In genomic region chr1:205942631-205943159, GRCh38 we compare ENCODE assay signal across 17 cellular contexts. TPM values are rescaled to one million over a fixed set of nuclear protein-coding genes. Genes with fewer than 3 reads are reported as not detected.
"Had no signal": no experiment of that assay in that cellular context is flagged by ENCODE, and none has a peak within 500 bp of the region (broad histone marks: within the 10 kb centered on the region; RNA-seq: fewer than 3 reads in every experiment).

No MANE protein-coding gene starts in this region.

- H3K4me1 Mint-ChIP-seq: activated CD8-positive, alpha-beta memory T cell treated with anti-CD3 and anti-CD28 coated beads, Interleukin-2, amount 10 ng/mL, durations not matched to agents 7 days and 5 days had no signal

- DNase-seq: activated CD4-positive, alpha-beta T cell treated with anti-CD3 and anti-CD28 coated beads for 1 hour; activated CD4-positive, alpha-beta T cell treated with anti-CD3 and anti-CD28 coated beads, Interleukin-2, amount 50 U/mL, for 48 hours; activated CD8-positive, alpha-beta memory T cell treated with anti-CD3 and anti-CD28 coated beads, Interleukin-2, amount 10 ng/mL, durations not matched to agents 7 days and 5 days; activated effector memory CD4-positive, alpha-beta T cell treated with anti-CD3 and anti-CD28 coated beads, Interleukin-2, amount 50 U/mL, for 16 hours; activated T-cell treated with anti-CD3 and anti-CD28 coated beads, Interleukin-2, amount 50 U/mL, for 24 hours; anterior cingulate cortex; endodermal cell; erythroblast; left colon; mesendoderm; tibial artery had no signal

- H3K9me3 ChIP-seq: tibial artery had no signal

- H3K9me3 Mint-ChIP-seq: activated T-cell treated with anti-CD3 and anti-CD28 coated beads, Interleukin-2, amount 50 U/mL, for 24 hours; endodermal cell; neural crest cell had no signal

- ATAC-seq: activated CD8-positive, alpha-beta memory T cell treated with anti-CD3 and anti-CD28 coated beads, Interleukin-2, amount 10 ng/mL, durations not matched to agents 7 days and 5 days; left colon had no signal

- H3K27ac Mint-ChIP-seq: activated CD8-positive, alpha-beta memory T cell treated with anti-CD3 and anti-CD28 coated beads, Interleukin-2, amount 10 ng/mL, durations not matched to agents 7 days and 5 days; activated naive CD8-positive, alpha-beta T cell; activated T-cell treated with anti-CD3 and anti-CD28 coated beads, Interleukin-2, amount 50 U/mL, for 24 hours; endodermal cell had no signal

- H3K4me3 Mint-ChIP-seq: activated CD8-positive, alpha-beta memory T cell treated with anti-CD3 and anti-CD28 coated beads, Interleukin-2, amount 10 ng/mL, durations not matched to agents 7 days and 5 days; activated naive CD8-positive, alpha-beta T cell; activated T-cell treated with anti-CD3 and anti-CD28 coated beads, Interleukin-2, amount 50 U/mL, for 24 hours; endodermal cell; neural crest cell had no signal

- H3K4me3 ChIP-seq: tibial artery had no signal

- H3K36me3 Mint-ChIP-seq: activated CD8-positive, alpha-beta memory T cell treated with anti-CD3 and anti-CD28 coated beads, Interleukin-2, amount 10 ng/mL, durations not matched to agents 7 days and 5 days; activated naive CD8-positive, alpha-beta T cell had no signal

- H3K27ac ChIP-seq: tibial artery had no signal

- H3K36me3 ChIP-seq: tibial artery had no signal

RNA-seq across cellular contexts. Expression of gene SLC26A9, which starts 0.6 kb away (rescaled TPM):
- total RNA-seq: activated CD8-positive, alpha-beta memory T cell treated with anti-CD3 and anti-CD28 coated beads, Interleukin-2, amount 10 ng/mL, durations not matched to agents 7 days and 5 days; chondrocyte; dermis microvascular lymphatic vessel endothelial cell; left colon; skeletal muscle tissue; T-helper 2 cell treated with Interferon-gamma antibody and Interleukin-4, amounts not matched to agents 100 ng/mL and 5 ng/mL, for 36 hours had no signal
